Comparison of ENCODE assay signal across 1 cellular context in genomic region chr11:80379620-80380278, GRCh38.
TF ChIP-seq lines count a peak whose summit lies in the region.

No MANE protein-coding gene starts in this region.

TF ChIP-seq in GM23338, 12 proteins besides CTCF, POLR2A, EP300 and RAD21 (continued from another document):
- TF ChIP-seq REST (IDR thresholded peaks at IDR 0.05; ENCODE audit: unreplicated experiment) (no peak), ETS1 (IDR thresholded peaks at IDR 0.05) (no peak), ZNF114 (CRISPR knock-in tag; IDR thresholded peaks at IDR 0.05) (no peak), JUNB (IDR thresholded peaks at IDR 0.05; ENCODE audit: unreplicated experiment) (no peak), CREB1 (CRISPR knock-in tag; IDR thresholded peaks at IDR 0.05; ENCODE audit: low read depth) (no peak), ZNF331 (CRISPR knock-in tag; IDR thresholded peaks at IDR 0.05; ENCODE audit: low read depth) (no peak), POLR2AphosphoS5 (IDR thresholded peaks at IDR 0.05; ENCODE audit: low read depth) (no peak), NANOG (IDR thresholded peaks at IDR 0.05; ENCODE audit: borderline replicate concordance) (no peak)
